In genomic region chr22:30386960-30387848, GRCh38 we compare ENCODE assay signal across 8 cellular contexts. TPM values are rescaled to one million over a fixed set of nuclear protein-coding genes. Genes with fewer than 3 reads are reported as not detected.
DNase-seq lines count a peak whose midpoint lies in the region; ATAC-seq and TF ChIP-seq lines count a peak whose summit lies in the region.

Gene RNF215 (minus strand): TSS chr22:30387411. CDS start chr22:30387313, 98 bp downstream.

- H3K9me3 Mint-ChIP-seq in chondrocyte (ENCODE audit: low read depth): no peaks in the 10 kb centered on the region

- peak within 1 kb of the TSS; percentile 85 for H3K27ac Mint-ChIP-seq in chondrocyte (ENCODE audit: unreplicated experiment)

- peak; percentile 92 for TF ChIP-seq CTCF in chondrocyte (IDR thresholded peaks at IDR 0.05)

- H3K4me1 Mint-ChIP-seq in chondrocyte (ENCODE audit: low read depth): peaks cover 21% of the 10 kb centered on the region

- H3K36me3 Mint-ChIP-seq in chondrocyte (ENCODE audit: low read depth): peaks cover 4% of the 10 kb centered on the region

- DNase-seq in NCI-H1436 (lab: John Stamatoyannopoulos, UW) (peak; percentile 54), NCI-H1436 treated with DMSO at 0.1 percent for 48 hours (lab: John Stamatoyannopoulos, UW) (no peak), NCI-H2196 treated with DMSO at 0.1 percent for 48 hours (lab: John Stamatoyannopoulos, UW; ENCODE audit: unreplicated experiment) (peak; percentile 26), chondrocyte (ENCODE audit: low spot score) (no peak), kidney glomerular epithelial cell (lab: John Stamatoyannopoulos, UW) (peak; percentile 66)
- DNase-seq in activated CD4-positive, alpha-beta T cell treated with anti-CD3 and anti-CD28 coated beads for 24 hours (ENCODE audit: low read depth in 2 of 2): peak; percentile 67 to 74
- peak; percentile 55 to 69 for DNase-seq in stimulated activated CD4-positive, alpha-beta T cell treated with anti-CD3 and anti-CD28 coated beads, Interleukin-1b, Interleukin-23, amount 100 ng/mL, for 1 hour (ENCODE audit: low read depth in 2 of 2)

- peak within 1 kb of the TSS; percentile 81 for H3K4me3 Mint-ChIP-seq in chondrocyte (ENCODE audit: unreplicated experiment)

- H3K27me3 Mint-ChIP-seq in chondrocyte (ENCODE audit: low read depth): no peaks in the 10 kb centered on the region

- peak; percentile 70 for ATAC-seq in HG02943 (IDR thresholded peaks at IDR 0.05; ENCODE audit: low read depth, unreplicated experiment)

RNA-seq across cellular contexts. Expression of gene RNF215, which starts in this region (rescaled TPM):
- total RNA-seq in chondrocyte: 35.2 to 36.2 TPM (median 36.0 TPM) in 3 replicates

Comparison
In these comparisons a context has a peak if more than half of its experiments do, and no peak if none do; other contexts are left out.
1. DNase-seq: peak in NCI-H1436 (single experiment), NCI-H2196 treated with DMSO at 0.1 percent for 48 hours (single experiment), activated CD4-positive, alpha-beta T cell treated with anti-CD3 and anti-CD28 coated beads for 24 hours (2 of 2), kidney glomerular epithelial cell (single experiment) and stimulated activated CD4-positive, alpha-beta T cell treated with anti-CD3 and anti-CD28 coated beads, Interleukin-1b, Interleukin-23, amount 100 ng/mL, for 1 hour (2 of 2); none in NCI-H1436 treated with DMSO at 0.1 percent for 48 hours (single experiment) and chondrocyte (single experiment).